Comparison of ENCODE assay signal across 8 cellular contexts in the genomic region with DNA sequence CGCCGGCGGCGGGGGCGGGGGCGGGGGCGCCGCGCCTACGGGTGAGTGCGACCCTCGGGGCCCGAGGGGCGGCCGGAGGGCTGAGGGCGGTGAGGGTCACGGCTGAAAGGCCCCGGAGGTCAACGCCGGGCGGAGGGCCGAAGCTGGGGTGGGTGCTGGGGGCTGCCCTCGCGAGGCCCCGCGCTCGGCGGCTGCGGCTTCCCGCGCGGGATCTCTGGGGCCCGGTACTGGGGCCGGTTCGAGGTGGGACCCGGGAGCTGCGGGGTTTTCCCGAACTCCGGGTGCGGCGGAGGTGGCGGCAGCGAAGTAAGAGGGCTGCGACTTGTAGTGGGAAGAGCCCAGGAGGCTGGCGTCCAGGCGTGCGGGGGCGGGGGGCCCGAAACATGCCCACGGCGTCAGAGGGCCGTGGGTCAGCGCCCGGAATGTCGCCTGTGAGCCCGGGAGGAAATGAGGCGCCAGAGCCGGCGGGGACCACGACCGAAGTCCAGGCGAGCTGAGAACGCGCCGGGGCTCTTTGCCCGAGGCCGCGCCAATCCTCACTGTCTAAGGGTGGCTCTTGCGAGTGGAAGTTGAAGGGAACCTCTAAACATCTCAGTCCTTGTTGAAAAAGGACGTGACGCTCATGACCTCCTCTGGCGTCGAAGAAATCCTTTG. TPM values are rescaled to one million over a fixed set of nuclear protein-coding genes. Genes with fewer than 3 reads are reported as not detected.
DNase-seq lines count a peak whose midpoint lies in the region; ATAC-seq, FAIRE-seq and TF ChIP-seq lines count a peak whose summit lies in the region.

No MANE protein-coding gene starts in this region.

- ATAC-seq in GM19351 (IDR thresholded peaks at IDR 0.05; ENCODE audit: unreplicated experiment): peak; percentile 16
- no peak for ATAC-seq in HG03439 (IDR thresholded peaks at IDR 0.05; ENCODE audit: unreplicated experiment)

- DNase-seq in AG10803 (ENCODE audit: low read depth) (peak; percentile 34), PC-9 (peak; percentile 37 to 48), endodermal cell (no peak), HTR-8/SVneo (ENCODE audit: insufficient read length, low spot score) (no peak)
- no peak for DNase-seq in stimulated activated CD4-positive, alpha-beta T cell treated with anti-CD3 and anti-CD28 coated beads, Interleukin-1b, Interleukin-23, amount 100 ng/mL, for 48 hours

- H3K4me1 Mint-ChIP-seq in endodermal cell: peaks cover 33% of the 10 kb centered on the region

- H3K9ac ChIP-seq in endodermal cell (ENCODE audit: extremely low read depth, low read length, poor library complexity, severe bottlenecking) (peak overlapping the region; percentile 47), mucosa of stomach (ENCODE audit: low read length) (peak overlapping the region; percentile 79)

- H3K4me3 Mint-ChIP-seq in endodermal cell: peak overlapping the region; percentile 70

- intact Hi-C loops in PC-9 (cut with micrococcal nuclease; ENCODE audit: unreplicated experiment): loop anchor here (5.0 to 10.0 kb wide), 3 partner anchors 76 to 381 kb away; a partner anchor contains a TSS

- POLR2A ChIA-PET in PC-9 (lab: Charles Lee; ENCODE audit: unreplicated experiment): interaction anchor here (0.9 kb wide), 1 partner anchor 79 kb away, joined by 4 read pairs; no protein-coding TSS in a partner anchor

- peaks cover 50% of the 10 kb centered on the region for H3K79me2 ChIP-seq in PC-9 (ENCODE audit: low read depth)

- H3K9me3 Mint-ChIP-seq in endodermal cell: peaks cover 52% of the 10 kb centered on the region

- peaks cover 1% of the 10 kb centered on the region for H3K36me3 Mint-ChIP-seq in endodermal cell (ENCODE audit: low read depth)

- 0% methylated on average over 8 to 68 of the region's 73 CpGs for WGBS in endodermal cell (ENCODE audit: insufficient coverage in 1 of 2, insufficient read length in 1 of 2), 2 experiments

- H4K20me1 ChIP-seq in PC-9 (ENCODE audit: insufficient read depth): no peaks in the 10 kb centered on the region

- TF ChIP-seq CTCF in AG10803 (conservative IDR thresholded peaks at IDR 0.05; ENCODE audit: low read length) (no peak), PC-9 (conservative IDR thresholded peaks at IDR 0.05) (no peak), endodermal cell (conservative IDR thresholded peaks at IDR 0.05) (no peak)

- no peak for FAIRE-seq in HTR-8/SVneo (lab: Jason Lieb, UNC)

- H3K27me3 Mint-ChIP-seq in endodermal cell (ENCODE audit: insufficient read depth): no peaks in the 10 kb centered on the region

- peaks cover 40% of the 10 kb centered on the region for H3F3A ChIP-seq in PC-9 (ENCODE audit: insufficient read depth, low read depth)

- H3K4me1 ChIP-seq in PC-9 (replicated peaks; ENCODE audit: insufficient read depth) (peaks cover 69% of the 10 kb centered on the region), endodermal cell (ENCODE audit: control insufficient read depth, insufficient read depth, low read length) (no peaks in the 10 kb centered on the region), mucosa of stomach (ENCODE audit: control insufficient read depth, insufficient read depth, low read length) (peaks cover 32% of the 10 kb centered on the region)

- H3K9me2 ChIP-seq in PC-9 (ENCODE audit: insufficient read depth): no peaks in the 10 kb centered on the region

- peak overlapping the region; percentile 80 for H3K4me2 ChIP-seq in PC-9

- H3K36me3 ChIP-seq in PC-9 (ENCODE audit: low read depth) (no peaks in the 10 kb centered on the region), endodermal cell (ENCODE audit: control insufficient read depth, insufficient read depth, low read length) (no peaks in the 10 kb centered on the region), mucosa of stomach (ENCODE audit: control insufficient read depth, insufficient read depth, low read length) (no peaks in the 10 kb centered on the region)

- CTCF ChIA-PET in PC-9 (lab: Charles Lee): interaction anchor here (0.6 kb wide), 2 partner anchors 15 to 24 kb away, joined by 3 to 6 read pairs; no protein-coding TSS in a partner anchor

- peak overlapping the region; percentile 55 for H3K27ac Mint-ChIP-seq in endodermal cell

- no TSS peak for BruUV-seq in PC-9 (replicated peaks; lab: Mats Ljungman, UMichigan)

- peak overlapping the region; percentile 87 for H2AFZ ChIP-seq in PC-9

- H3K27me3 ChIP-seq in PC-9 (ENCODE audit: insufficient read depth, low read depth) (no peaks in the 10 kb centered on the region), endodermal cell (ENCODE audit: control insufficient read depth, insufficient read depth, low read length, poor library complexity, severe bottlenecking) (no peaks in the 10 kb centered on the region), mucosa of stomach (ENCODE audit: control insufficient read depth, insufficient read depth, low read length) (no peaks in the 10 kb centered on the region)

- H3K9me3 ChIP-seq in PC-9 (ENCODE audit: insufficient read depth, low read depth): no peaks in the 10 kb centered on the region
- H3K9me3 ChIP-seq in endodermal cell (ENCODE audit: control insufficient read depth, low read length): peaks cover 8% of the 10 kb centered on the region
- no peaks in the 10 kb centered on the region for H3K9me3 ChIP-seq in mucosa of stomach (ENCODE audit: control insufficient read depth, low read length)

- H3K27ac ChIP-seq in PC-9 (peak overlapping the region; percentile 95), endodermal cell (ENCODE audit: low read depth, low read length) (no peak overlapping the region)

- H3K4me3 ChIP-seq in AG10803 (ENCODE audit: low read length) (peak overlapping the region; percentile 62), PC-9 (peak overlapping the region; percentile 90), endodermal cell (ENCODE audit: low read length) (peak overlapping the region; percentile 81), mucosa of stomach (ENCODE audit: low read length) (no peak overlapping the region)

RNA-seq across cellular contexts. Expression of a gene that starts 0.4 kb away (rescaled TPM):
- total RNA-seq in PC-9 (2021) (85.3 and 106 TPM in 2 replicates), endodermal cell (10 to 100 TPM; 27.8 to 32.9 TPM)
- polyA plus RNA-seq in endodermal cell (2013, experiment 1 of 2): 16.5 TPM
- polyA plus RNA-seq in endodermal cell (2013, experiment 2 of 2): 17.6 TPM

Comparison
In these comparisons a context has a peak if more than half of its experiments do, and no peak if none do; other contexts are left out.
1. DNase-seq: peak in AG10803 (single experiment) and PC-9 (2 of 2); none in endodermal cell (single experiment), HTR-8/SVneo (single experiment) and stimulated activated CD4-positive, alpha-beta T cell treated with anti-CD3 and anti-CD28 coated beads, Interleukin-1b, Interleukin-23, amount 100 ng/mL, for 48 hours (single experiment).